ENCODE assay signal across 36 cellular contexts in genomic region chr2:232940724-232941123, GRCh38.
"Had no signal": no experiment of that assay in that cellular context is flagged by ENCODE, and none has a peak within 500 bp of the region (broad histone marks: within the 10 kb centered on the region; RNA-seq: fewer than 3 reads in every experiment).

No MANE protein-coding gene starts in this region.

- DNase-seq: activated effector memory CD4-positive, alpha-beta T cell treated with anti-CD3 and anti-CD28 coated beads, Interleukin-2, amount 50 U/mL, for 16 hours; activated effector memory CD4-positive, alpha-beta T cell treated with Interleukin-2 at 50 U/mL for 16 hours; activated gamma-delta T cell; activated gamma-delta T cell treated with Interleukin-2 at 50 U/mL for 16 hours; activated naive CD4-positive, alpha-beta T cell; activated naive CD4-positive, alpha-beta T cell treated with anti-CD3 and anti-CD28 coated beads for 36 hours; activated naive CD4-positive, alpha-beta T cell treated with anti-CD3 and anti-CD28 coated beads, Interleukin-2, amount 10 ng/mL, durations not matched to agents 7 days and 5 days; activated naive CD4-positive, alpha-beta T cell treated with anti-CD3 and anti-CD28 coated beads, Interleukin-2, amount 50 U/mL, for 16 hours; activated naive CD4-positive, alpha-beta T cell treated with Interleukin-2 at 50 U/mL for 16 hours; activated naive CD8-positive, alpha-beta T cell treated with anti-CD3 and anti-CD28 coated beads for 36 hours; activated naive CD8-positive, alpha-beta T cell treated with anti-CD3 and anti-CD28 coated beads, Interleukin-2, amount 10 ng/mL, durations not matched to agents 7 days and 5 days; activated naive CD8-positive, alpha-beta T cell treated with anti-CD3 and anti-CD28 coated beads, Interleukin-2, amount 50 U/mL, for 24 hours; activated T-cell treated with anti-CD3 and anti-CD28 coated beads, Interleukin-2, amount 50 U/mL, for 24 hours; activated T-cell treated with anti-CD3 and anti-CD28 coated beads, Interleukin-2, amount 50 U/mL, for 4 hours; activated T-cell treated with anti-CD3 and anti-CD28 coated beads, Interleukin-2, amount 50 U/mL, for 48 hours; activated T-cell treated with anti-CD3 and anti-CD28 coated beads, Interleukin-2, amount 50 U/mL, for 72 hours; adrenal gland; amniotic stem cell; amygdala; anterior cingulate cortex; aorta; body of pancreas; brain microvascular endothelial cell; central memory CD4-positive, alpha-beta T cell; cerebellar nuclear complex had no signal

- H3K4me3 Mint-ChIP-seq: activated naive CD4-positive, alpha-beta T cell treated with anti-CD3 and anti-CD28 coated beads for 36 hours; activated naive CD4-positive, alpha-beta T cell treated with anti-CD3 and anti-CD28 coated beads, Interleukin-2, amount 10 ng/mL, durations not matched to agents 7 days and 5 days; activated naive CD4-positive, alpha-beta T cell treated with anti-CD3 and anti-CD28 coated beads, Interleukin-2, amount 50 U/mL, for 24 hours; activated naive CD8-positive, alpha-beta T cell; activated naive CD8-positive, alpha-beta T cell treated with anti-CD3 and anti-CD28 coated beads for 36 hours; activated naive CD8-positive, alpha-beta T cell treated with anti-CD3 and anti-CD28 coated beads, Interleukin-2, amount 10 ng/mL, durations not matched to agents 7 days and 5 days; activated naive CD8-positive, alpha-beta T cell treated with anti-CD3 and anti-CD28 coated beads, Interleukin-2, amount 50 U/mL, for 24 hours; activated T-cell treated with anti-CD3 and anti-CD28 coated beads, Interleukin-2, amount 50 U/mL, for 24 hours; activated T-cell treated with anti-CD3 and anti-CD28 coated beads, Interleukin-2, amount 50 U/mL, for 4 hours; activated T-cell treated with anti-CD3 and anti-CD28 coated beads, Interleukin-2, amount 50 U/mL, for 72 hours; activated T-helper 1 cell treated with anti-CD3 and anti-CD28 coated beads, Interleukin-12 subunit alpha, Interleukin-12 subunit beta, Interleukin-2, Interleukin-4 antibody, amounts not matched to agents 30 ng/mL and 10 ng/mL and 1 ng/mL, durations not matched to agents 14 hours and 24 hours and 36 hours; activated T-helper 17 cell treated with anti-CD3 and anti-CD28 coated beads, Interleukin-2, amount 50 U/mL, for 72 hours; brain; central memory CD8-positive, alpha-beta T cell had no signal

- H3K4me1 Mint-ChIP-seq: activated naive CD4-positive, alpha-beta T cell treated with anti-CD3 and anti-CD28 coated beads, Interleukin-2, amount 10 ng/mL, durations not matched to agents 7 days and 5 days; activated naive CD4-positive, alpha-beta T cell treated with anti-CD3 and anti-CD28 coated beads, Interleukin-2, amount 50 U/mL, for 24 hours; activated naive CD8-positive, alpha-beta T cell treated with anti-CD3 and anti-CD28 coated beads for 36 hours; activated naive CD8-positive, alpha-beta T cell treated with anti-CD3 and anti-CD28 coated beads, Interleukin-2, amount 10 ng/mL, durations not matched to agents 7 days and 5 days; activated T-helper 17 cell treated with anti-CD3 and anti-CD28 coated beads, Interleukin-2, amount 50 U/mL, for 72 hours; brain had no signal

- H3K27me3 ChIP-seq: adrenal gland, ascending aorta, body of pancreas, brain microvascular endothelial cell, breast epithelium, cardiac muscle cell had no signal

- H3K9me3 ChIP-seq: adrenal gland, ascending aorta, body of pancreas, breast epithelium had no signal

- H3K4me1 ChIP-seq: adrenal gland, ascending aorta, body of pancreas, breast epithelium had no signal

- H3K27ac Mint-ChIP-seq: activated naive CD4-positive, alpha-beta T cell treated with anti-CD3 and anti-CD28 coated beads for 36 hours; activated naive CD4-positive, alpha-beta T cell treated with anti-CD3 and anti-CD28 coated beads, Interleukin-2, amount 10 ng/mL, durations not matched to agents 7 days and 5 days; activated naive CD4-positive, alpha-beta T cell treated with anti-CD3 and anti-CD28 coated beads, Interleukin-2, amount 50 U/mL, for 24 hours; activated naive CD4-positive, alpha-beta T cell treated with anti-CD3 and anti-CD28 coated beads, Interleukin-2, amount 50 U/mL, for 72 hours; activated naive CD8-positive, alpha-beta T cell; activated naive CD8-positive, alpha-beta T cell treated with anti-CD3 and anti-CD28 coated beads for 36 hours; activated naive CD8-positive, alpha-beta T cell treated with anti-CD3 and anti-CD28 coated beads, Interleukin-2, amount 10 ng/mL, durations not matched to agents 7 days and 5 days; activated naive CD8-positive, alpha-beta T cell treated with anti-CD3 and anti-CD28 coated beads, Interleukin-2, amount 50 U/mL, for 24 hours; activated T-cell treated with anti-CD3 and anti-CD28 coated beads, Interleukin-2, amount 50 U/mL, for 24 hours; activated T-cell treated with anti-CD3 and anti-CD28 coated beads, Interleukin-2, amount 50 U/mL, for 72 hours; activated T-helper 1 cell treated with anti-CD3 and anti-CD28 coated beads, Interleukin-12 subunit alpha, Interleukin-12 subunit beta, Interleukin-2, Interleukin-4 antibody, amounts not matched to agents 30 ng/mL and 10 ng/mL and 1 ng/mL, durations not matched to agents 14 hours and 24 hours and 36 hours; activated T-helper 17 cell treated with anti-CD3 and anti-CD28 coated beads, Interleukin-2, amount 50 U/mL, for 72 hours; activated T-helper 2 cell treated with anti-CD3 and anti-CD28 coated beads, Interferon-gamma antibody, Interleukin-2, Interleukin-4, amounts not matched to agents 10 μg/mL and 5 μg/mL and 100 μg/mL, durations not matched to agents 14 hours and 24 hours and 36 hours; brain had no signal

- H3K36me3 ChIP-seq: adrenal gland, ascending aorta, brain microvascular endothelial cell, breast epithelium, cardiac muscle cell had no signal

- ATAC-seq: activated naive CD4-positive, alpha-beta T cell treated with anti-CD3 and anti-CD28 coated beads, Interleukin-2, amount 50 U/mL, for 72 hours; activated naive CD8-positive, alpha-beta T cell treated with anti-CD3 and anti-CD28 coated beads, Interleukin-2, amount 50 U/mL, for 24 hours; activated T-cell treated with anti-CD3 and anti-CD28 coated beads, Interleukin-2, amount 50 U/mL, for 4 hours; activated T-cell treated with anti-CD3 and anti-CD28 coated beads, Interleukin-2, amount 50 U/mL, for 72 hours; body of pancreas had no signal

- H3K27ac ChIP-seq: adrenal gland, ascending aorta, body of pancreas, brain microvascular endothelial cell, breast epithelium, cardiac muscle cell had no signal

- H3K4me3 ChIP-seq: adrenal gland, ascending aorta, body of pancreas, breast epithelium, cardiac muscle cell had no signal

- H3K36me3 Mint-ChIP-seq: activated naive CD4-positive, alpha-beta T cell treated with anti-CD3 and anti-CD28 coated beads, Interleukin-2, amount 10 ng/mL, durations not matched to agents 7 days and 5 days; activated naive CD4-positive, alpha-beta T cell treated with anti-CD3 and anti-CD28 coated beads, Interleukin-2, amount 50 U/mL, for 24 hours; activated naive CD4-positive, alpha-beta T cell treated with anti-CD3 and anti-CD28 coated beads, Interleukin-2, amount 50 U/mL, for 72 hours; activated naive CD8-positive, alpha-beta T cell; activated naive CD8-positive, alpha-beta T cell treated with anti-CD3 and anti-CD28 coated beads for 36 hours; activated naive CD8-positive, alpha-beta T cell treated with anti-CD3 and anti-CD28 coated beads, Interleukin-2, amount 10 ng/mL, durations not matched to agents 7 days and 5 days; brain had no signal

- H3K9me3 Mint-ChIP-seq: activated naive CD4-positive, alpha-beta T cell treated with anti-CD3 and anti-CD28 coated beads, Interleukin-2, amount 50 U/mL, for 24 hours; activated T-helper 1 cell treated with anti-CD3 and anti-CD28 coated beads, Interleukin-12 subunit alpha, Interleukin-12 subunit beta, Interleukin-2, Interleukin-4 antibody, amounts not matched to agents 30 ng/mL and 10 ng/mL and 1 ng/mL, durations not matched to agents 14 hours and 24 hours and 36 hours; activated T-helper 17 cell treated with anti-CD3 and anti-CD28 coated beads, Interleukin-2, amount 50 U/mL, for 72 hours; central memory CD8-positive, alpha-beta T cell had no signal
